Comparison of ENCODE assay signal across 8 cellular contexts in genomic region chr11:93543292-93543977, GRCh38. TPM values are rescaled to one million over a fixed set of nuclear protein-coding genes. Genes with fewer than 3 reads are reported as not detected.
DNase-seq lines count a peak whose midpoint lies in the region; ATAC-seq lines count a peak whose summit lies in the region.

Gene SMCO4 (minus strand): TSS chr11:93543391. CDS start chr11:93479189, 64,202 bp downstream.

- H3K4me3 ChIP-seq in right cardiac atrium (ENCODE audit: low read length) = peak within 1 kb of the TSS; percentile 79

- peaks cover 17% of the 10 kb centered on the region for H3K27me3 Mint-ChIP-seq in T-helper 17 cell

- H3K4me1 Mint-ChIP-seq in T-helper 17 cell = peaks cover 21% of the 10 kb centered on the region

- ATAC-seq in GM18502 (IDR thresholded peaks at IDR 0.05; ENCODE audit: poor library complexity, unreplicated experiment) (peak; percentile 81), HG02938 (IDR thresholded peaks at IDR 0.05; ENCODE audit: unreplicated experiment) (peak; percentile 66), T-helper 17 cell (peak; percentile 80), right cardiac atrium (peak; percentile 95)

- H3K27ac Mint-ChIP-seq in T-helper 17 cell = peak within 1 kb of the TSS; percentile 81

- peak within 1 kb of the TSS; percentile 76 for H3K27ac ChIP-seq in right cardiac atrium (ENCODE audit: low read length)

- peaks cover 2% of the 10 kb centered on the region for H3K36me3 Mint-ChIP-seq in T-helper 17 cell (ENCODE audit: low read depth)

- WGBS in right cardiac atrium = 4% methylated on average over 59 of the region's 59 CpGs

- DNase-seq in NCI-H1694 (lab: John Stamatoyannopoulos, UW) (peak; percentile 20), T-helper 17 cell (peak; percentile 61 to 70 (median 62)), amygdala (lab: John Stamatoyannopoulos, UW) (peak in 47 of 56 donors; percentile 19 to 78 (median 48)), right cardiac atrium (peak; percentile 90 to 96 (median 94)), putamen (ENCODE audit: low spot score) (peak; percentile 65), NK-92 (lab: John Stamatoyannopoulos, UW; ENCODE audit: unreplicated experiment) (no peak)

- peaks cover 3% of the 10 kb centered on the region for H3K4me1 ChIP-seq in right cardiac atrium (ENCODE audit: control insufficient read depth, insufficient read depth, low read length)

- H3K9me3 ChIP-seq in T-helper 17 cell (ENCODE audit: control insufficient read depth, low read length, poor library complexity, severe bottlenecking) (no peaks in the 10 kb centered on the region), right cardiac atrium (ENCODE audit: control insufficient read depth, low read length) (peaks cover 2% of the 10 kb centered on the region)

- H3K4me3 Mint-ChIP-seq in T-helper 17 cell = peak within 1 kb of the TSS; percentile 95

- no peaks in the 10 kb centered on the region for H3K27me3 ChIP-seq in right cardiac atrium (ENCODE audit: control insufficient read depth, insufficient read depth)

- intact Hi-C loops in right cardiac atrium (cut with DNase I) = loop anchor here in 3 of 4 donors (2.0 to 10.0 kb wide), 4 partner anchors 59 to 309 kb away; no protein-coding TSS in a partner anchor

RNA-seq across cellular contexts. Expression of gene SMCO4, which starts in this region (rescaled TPM):
- total RNA-seq in T-helper 17 cell (1 to 10 TPM; 6.6 to 8.9 TPM), right cardiac atrium (10 to 100 TPM; 31.8 to 95.6 (median 59.8) TPM)
- 69.9 TPM for polyA plus RNA-seq in right cardiac atrium
